Comparison of ENCODE assay signal across 8 cellular contexts in genomic region chr10:110919349-110919931, GRCh38. TPM values are rescaled to one million over a fixed set of nuclear protein-coding genes. Genes with fewer than 3 reads are reported as not detected.
A peak's percentile ranks its signal among the peaks of the same experiment; 100 is the strongest.
DNase-seq lines count a peak whose midpoint lies in the region; ATAC-seq lines count a peak whose summit lies in the region.

SHOC2 (plus strand) TSS chr10:110919604; CDS start chr10:110964359, 44,755 bp downstream.

- H3K27me3 ChIP-seq in CD4-positive, alpha-beta memory T cell (ENCODE audit: insufficient read depth, low read length) = no peaks in the 10 kb centered on the region

- H3K4me1 Mint-ChIP-seq in CD4-positive, alpha-beta memory T cell = peaks cover 30 to 67% (median 40%) of the 10 kb centered on the region in 4 donors

- no peaks in the 10 kb centered on the region for H3K9me3 ChIP-seq in CD4-positive, alpha-beta memory T cell (ENCODE audit: control insufficient read depth in 1 of 2, low read length in 2 of 2)

- POLR2A ChIA-PET in CD4-positive, alpha-beta memory T cell (lab: Charles Lee; ENCODE audit: partially characterized antibody) = interaction anchor here (0.6 to 3.4 kb wide), 31 partner anchors 9 to 1456 kb away, joined by 3 to 28 read pairs (median 6); partner anchors contain the start of genes PDCD4, SMC3 and SMNDC1

- H3K27me3 Mint-ChIP-seq in CD4-positive, alpha-beta memory T cell = no peaks in the 10 kb centered on the region

- CTCF ChIA-PET in CD4-positive, alpha-beta memory T cell (lab: Charles Lee; ENCODE audit: partially characterized antibody) = interaction anchor here (1.0 to 2.0 kb wide), 4 partner anchors 10 to 309 kb away, joined by 4 to 6 read pairs (median 4); no protein-coding TSS in a partner anchor

- DNase-seq in CD4-positive, alpha-beta memory T cell = peak in 4 of 5 donors; percentile 99 to 100 (median 99)
- DNase-seq in HUDEP-2 (lab: John Stamatoyannopoulos, UW; ENCODE audit: unreplicated experiment in 76 of 76) = peak in 51 of 76 experiments; percentile 61 to 99 (median 98)
- peak; percentile 97 for DNase-seq in activated CD4-positive, alpha-beta T cell treated with anti-CD3 and anti-CD28 coated beads for 1 hour
- peak; percentile 40 for DNase-seq in cortex of kidney (lab: John Stamatoyannopoulos, UW)
- DNase-seq in lung microvascular endothelial cell (ENCODE audit: low read depth in 2 of 2) = no peak
- DNase-seq in stimulated activated CD8-positive, alpha-beta memory T cell treated with anti-CD3 and anti-CD28 coated beads, Interleukin-15, amount 100 ng/mL, for 1 hour (ENCODE audit: low read depth) = peak; percentile 93
- no peak for DNase-seq in NOMO-1 treated with dmso at 0.1 percent for 144 hours (lab: John Stamatoyannopoulos, UW; ENCODE audit: unreplicated experiment)

- H3K36me3 Mint-ChIP-seq in CD4-positive, alpha-beta memory T cell = peaks cover 0 to 35% of the 10 kb centered on the region in 2 donors

- peak within 1 kb of the TSS; percentile 85 to 99 for H3K4me3 ChIP-seq in CD4-positive, alpha-beta memory T cell (ENCODE audit: low read length in 2 of 2)

- peak; percentile 1 for ATAC-seq in GM19455 (IDR thresholded peaks at IDR 0.05; ENCODE audit: unreplicated experiment)

- H3K36me3 ChIP-seq in CD4-positive, alpha-beta memory T cell (ENCODE audit: insufficient read depth, low read length) = no peaks in the 10 kb centered on the region

- intact Hi-C loops in CD4-positive, alpha-beta memory T cell (cut with micrococcal nuclease) = loop anchor here (1.0 to 5.0 kb wide), 7 partner anchors 27 to 912 kb away; partner anchors contain the start of genes ADD3 and SMNDC1

- peaks cover 0 to 2% (median 0%) of the 10 kb centered on the region in 8 donors for H3K9me3 Mint-ChIP-seq in CD4-positive, alpha-beta memory T cell

- peaks cover 48% of the 10 kb centered on the region for H3K4me1 ChIP-seq in CD4-positive, alpha-beta memory T cell (ENCODE audit: insufficient read depth, low read length)

- H3K27ac Mint-ChIP-seq in CD4-positive, alpha-beta memory T cell = peak within 1 kb of the TSS; percentile 98 to 100 (median 100)

- H3K4me3 Mint-ChIP-seq in CD4-positive, alpha-beta memory T cell = peak within 1 kb of the TSS; percentile 92 to 99 (median 98)

- peak within 1 kb of the TSS; percentile 99 for H3K27ac ChIP-seq in CD4-positive, alpha-beta memory T cell (ENCODE audit: low read depth, low read length)

RNA-seq across cellular contexts. Expression of gene SHOC2, which starts in this region (rescaled TPM):
- total RNA-seq in CD4-positive, alpha-beta memory T cell = 10 to 100 TPM; 67.9 to 69.4 TPM
- polyA plus RNA-seq in CD4-positive, alpha-beta memory T cell = 10 to 100 TPM; 49.8 to 61.3 TPM
- total RNA-seq in lung microvascular endothelial cell = 34.4 and 56.3 TPM in 2 replicates

Comparison
In these comparisons a context has a peak if more than half of its experiments do, and no peak if none do; other contexts are left out.
1. DNase-seq: peak in CD4-positive, alpha-beta memory T cell (4 of 5), HUDEP-2 (51 of 76), activated CD4-positive, alpha-beta T cell treated with anti-CD3 and anti-CD28 coated beads for 1 hour (single experiment), cortex of kidney (single experiment) and stimulated activated CD8-positive, alpha-beta memory T cell treated with anti-CD3 and anti-CD28 coated beads, Interleukin-15, amount 100 ng/mL, for 1 hour (single experiment); none in lung microvascular endothelial cell (0 of 2) and NOMO-1 treated with dmso at 0.1 percent for 144 hours (single experiment).